Comparison of ENCODE assay signal across 10 cellular contexts in the genomic region with DNA sequence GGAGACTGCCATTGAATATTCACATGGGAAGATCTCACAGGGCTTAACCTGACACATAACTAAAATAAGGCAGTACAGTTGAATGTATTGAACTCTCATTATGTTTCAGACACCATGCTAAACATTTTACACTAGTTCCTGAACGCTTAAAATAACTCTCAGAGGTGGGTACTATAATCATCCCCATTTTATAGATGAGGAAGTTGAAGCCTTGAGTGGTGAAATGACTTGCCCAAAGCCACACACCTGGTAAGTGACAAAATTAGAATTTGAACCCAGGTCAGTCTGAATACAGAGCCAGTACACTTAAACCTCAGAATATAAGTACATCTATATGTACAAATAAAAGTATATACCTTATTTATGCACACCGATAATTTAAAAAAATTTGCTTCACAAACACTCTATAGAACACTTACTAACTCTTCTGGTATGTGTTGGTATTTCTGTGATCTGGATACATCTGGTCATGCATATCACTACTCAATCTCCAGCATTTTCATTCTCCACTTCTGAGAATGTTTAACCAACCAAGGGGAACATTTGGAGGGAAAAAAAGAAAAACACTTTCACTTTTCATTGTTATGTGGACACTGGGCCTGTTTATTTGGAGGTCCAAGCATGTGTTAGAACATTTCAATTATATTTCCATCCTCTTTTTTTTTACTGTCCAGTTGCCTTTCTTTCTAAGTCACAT. TPM values are rescaled to one million over a fixed set of nuclear protein-coding genes. Genes with fewer than 3 reads are reported as not detected.
DNase-seq lines count a peak whose midpoint lies in the region; ATAC-seq and TF ChIP-seq lines count a peak whose summit lies in the region.
"Had no signal": no experiment of that assay in that cellular context is flagged by ENCODE, and none has a peak within 500 bp of the region (broad histone marks: within the 10 kb centered on the region; RNA-seq: fewer than 3 reads in every experiment).

No MANE protein-coding gene starts in this region.

- WGBS in mammary epithelial cell (ENCODE audit: low coverage, missing lambda C conversion rate): 90% methylated on average over 2 of the region's 2 CpGs

- no TSS peak for BruUV-seq in mammary epithelial cell (replicated peaks; lab: Mats Ljungman, UMichigan)

- intact Hi-C loops in mammary epithelial cell (cut with micrococcal nuclease): no loop called here
- intact Hi-C loops in breast epithelium (cut with DNase I; ENCODE audit: low total_unique reads): no loop called here

- no peaks in the 10 kb centered on the region for H4K20me1 ChIP-seq in mammary epithelial cell (ENCODE audit: insufficient read depth, low read length)

- TF ChIP-seq POLR2A in breast epithelium (IDR thresholded peaks at IDR 0.05): no peak

- no peaks in the 10 kb centered on the region for H3K27me3 ChIP-seq in mammary epithelial cell (ENCODE audit: insufficient read depth, low read length)
- H3K27me3 ChIP-seq in breast epithelium: no peaks in the 10 kb centered on the region

- peaks cover 3% of the 10 kb centered on the region for H3K4me1 ChIP-seq in mammary epithelial cell (ENCODE audit: insufficient read depth, low read length)
- no peaks in the 10 kb centered on the region for H3K4me1 ChIP-seq in breast epithelium

- H3K4me3 ChIP-seq in mammary epithelial cell (replicated peaks in 1 of 3; ENCODE audit: insufficient read depth in 1 of 3, low read depth in 2 of 3, low read length in 3 of 3) (no peak overlapping the region), breast epithelium (no peak overlapping the region), fibroblast of pulmonary artery (replicated peaks; ENCODE audit: low read depth, low read length) (no peak overlapping the region)
- H3K4me3 ChIP-seq: coronary artery had no signal

- CTCF ChIA-PET in mammary epithelial cell (lab: Charles Lee; ENCODE audit: low non-redundant PET): no interaction called here

- H3K9ac ChIP-seq in mammary epithelial cell (ENCODE audit: insufficient read depth, low read length): no peak overlapping the region

- no peaks in the 10 kb centered on the region for H3K9me3 ChIP-seq in mammary epithelial cell (replicated peaks; ENCODE audit: insufficient read depth, low read length)
- no peaks in the 10 kb centered on the region for H3K9me3 ChIP-seq in breast epithelium

- no peaks in the 10 kb centered on the region for H3K36me3 ChIP-seq in mammary epithelial cell (ENCODE audit: insufficient read depth, low read length)
- no peaks in the 10 kb centered on the region for H3K36me3 ChIP-seq in breast epithelium

- TF ChIP-seq CTCF in mammary epithelial cell (conservative IDR thresholded peaks at IDR 0.05 in 1 of 2, IDR thresholded peaks at IDR 0.05 in 1 of 2; ENCODE audit: extremely low read depth in 1 of 2, insufficient read depth in 1 of 2, low read depth in 1 of 2, low read length in 2 of 2): no peak
- no peak for TF ChIP-seq CTCF in breast epithelium (IDR thresholded peaks at IDR 0.05)
- no peak for TF ChIP-seq CTCF in fibroblast of pulmonary artery (IDR thresholded peaks at IDR 0.05; ENCODE audit: low read length, missing control alignments)

- ATAC-seq in HG02623 (IDR thresholded peaks at IDR 0.05; ENCODE audit: unreplicated experiment) (no peak), HG03139 (IDR thresholded peaks at IDR 0.05; ENCODE audit: unreplicated experiment) (no peak)

- in situ Hi-C loops in mammary epithelial cell (cut with MboI; ENCODE audit: low sequenced_read_pairs in 2 of 2): no loop called here

- H2AFZ ChIP-seq in mammary epithelial cell (ENCODE audit: low read depth, low read length): no peak overlapping the region

- H3K4me2 ChIP-seq in mammary epithelial cell (ENCODE audit: insufficient read depth, low read depth, low read length): peak overlapping the region; percentile 14

- no peak overlapping the region for H3K27ac ChIP-seq in mammary epithelial cell (ENCODE audit: insufficient read depth, low read depth, low read length)
- no peak overlapping the region for H3K27ac ChIP-seq in breast epithelium
- H3K27ac ChIP-seq: coronary artery had no signal

- dilution Hi-C loops in mammary epithelial cell (cut with HindIII; ENCODE audit: low sequenced_read_pairs): no loop called here

- DNase-seq in mammary epithelial cell: no peak
- no peak for DNase-seq in breast epithelium (ENCODE audit: low spot score in 2 of 2)
- DNase-seq in RPMI7951 (ENCODE audit: low read depth): peak; percentile 64
- peak; percentile 25 for DNase-seq in fibroblast of pulmonary artery (ENCODE audit: low read depth)
- DNase-seq in LoVo (ENCODE audit: low spot score): no peak
- no peak for DNase-seq in retina

- H3K79me2 ChIP-seq in mammary epithelial cell (ENCODE audit: insufficient read depth, low read length): no peaks in the 10 kb centered on the region

RNA-seq across cellular contexts. Expression of a gene that starts 4.6 kb away (rescaled TPM):
- total RNA-seq in mammary epithelial cell: 1 to 10 TPM; 7.2 to 7.9 TPM
- 6.6 TPM for polyA plus RNA-seq in mammary epithelial cell
- polyA minus RNA-seq in mammary epithelial cell: 9.8 TPM
- 10 to 100 TPM; 16.7 to 25.2 (median 16.8) TPM for total RNA-seq in breast epithelium
- 4.2 and 4.4 TPM in 2 replicates for total RNA-seq in RPMI7951 (2014; rRNA removed; shearing (Covaris generic))

RNA-seq across cellular contexts. Expression of a gene that starts 31.4 kb away (rescaled TPM):
- 10 to 100 TPM; 13.5 to 27.8 TPM for total RNA-seq in mammary epithelial cell
- polyA plus RNA-seq in mammary epithelial cell: 15.4 TPM
- polyA minus RNA-seq in mammary epithelial cell: 25.6 TPM
- total RNA-seq in breast epithelium: 10 to 100 TPM; 21.3 to 27.7 (median 26.3) TPM
- 47.8 and 63.7 TPM in 2 replicates for total RNA-seq in RPMI7951 (2014; rRNA removed; shearing (Covaris generic))

RNA-seq across cellular contexts. Expression of a gene that starts 54.9 kb away (rescaled TPM):
- total RNA-seq in mammary epithelial cell: under 1 TPM; 0.09 to 0.50 TPM
- not detected for polyA plus RNA-seq in mammary epithelial cell
- not detected for polyA minus RNA-seq in mammary epithelial cell
- total RNA-seq in breast epithelium: under 1 TPM in 2 of 3 donors, not detected in 1; 0.32 to 0.59 TPM
- 1.8 and 2.5 TPM in 2 replicates for total RNA-seq in RPMI7951 (2014; rRNA removed; shearing (Covaris generic))
- total RNA-seq: MCF 10A had no signal

Comparison
In these comparisons a context has a peak if more than half of its experiments do, and no peak if none do; other contexts are left out.
1. DNase-seq: peak in RPMI7951 (single experiment) and fibroblast of pulmonary artery (single experiment); none in mammary epithelial cell (single experiment), breast epithelium (0 of 2), LoVo (single experiment) and retina (single experiment).